Comparison of ENCODE assay signal across 21 cellular contexts in genomic region chr1:13617773-13618172, GRCh38. TPM values are rescaled to one million over a fixed set of nuclear protein-coding genes. Genes with fewer than 3 reads are reported as not detected.
"Had no signal": no experiment of that assay in that cellular context is flagged by ENCODE, and none has a peak within 500 bp of the region (broad histone marks: within the 10 kb centered on the region; RNA-seq: fewer than 3 reads in every experiment).

No MANE protein-coding gene starts in this region.

- H3K27ac ChIP-seq: right atrium auricular region, SK-N-MC had no signal

- H3K4me3 ChIP-seq: dorsolateral prefrontal cortex, right atrium auricular region, SK-N-MC, upper lobe of left lung had no signal

- H3K36me3 ChIP-seq: right atrium auricular region, upper lobe of left lung had no signal

- H3K4me1 ChIP-seq: upper lobe of left lung had no signal

- ATAC-seq: activated CD4-positive, CD25-positive, alpha-beta regulatory T cell treated with anti-CD3 and anti-CD28 coated beads, Interleukin-2, amount 50 U/mL, for 24 hours; activated T-helper 17 cell treated with anti-CD3 and anti-CD28 coated beads, Interleukin-2, amount 50 U/mL, for 72 hours; left cardiac atrium; naive thymus-derived CD8-positive, alpha-beta T cell; T-cell had no signal

- DNase-seq: activated CD4-positive, alpha-beta T cell treated with anti-CD3 and anti-CD28 coated beads, Interleukin-2, amount 50 U/mL, for 1 hour; activated naive CD4-positive, alpha-beta T cell treated with anti-CD3 and anti-CD28 coated beads, Interleukin-2, amount 10 ng/mL, durations not matched to agents 7 days and 5 days; dorsolateral prefrontal cortex; endodermal cell; head of caudate nucleus; immature natural killer cell; left cardiac atrium; naive thymus-derived CD8-positive, alpha-beta T cell; small intestine; stimulated activated CD4-positive, alpha-beta T cell treated with anti-CD3 and anti-CD28 coated beads, Interleukin-4, amount 100 ng/mL, for 4 hours; stimulated activated CD8-positive, alpha-beta memory T cell treated with anti-CD3 and anti-CD28 coated beads, Interleukin-4, amount 100 ng/mL, for 48 hours; stimulated activated naive CD4-positive, alpha-beta T cell treated with Interleukin-2 at 50 U/mL for 16 hours; T-cell; T1000; upper lobe of left lung had no signal

- H3K9me3 ChIP-seq: right atrium auricular region, upper lobe of left lung had no signal

- H3K27me3 ChIP-seq: dorsolateral prefrontal cortex, right atrium auricular region, upper lobe of left lung had no signal

RNA-seq across cellular contexts. Expression of gene PDPN, which starts 34.1 kb away (rescaled TPM):
- total RNA-seq: activated CD8-positive, alpha-beta memory T cell treated with anti-CD3 and anti-CD28 coated beads for 36 hours; activated T-helper 17 cell treated with anti-CD3 and anti-CD28 coated beads, Interleukin-2, amount 50 U/mL, for 72 hours; mononuclear cell; naive thymus-derived CD8-positive, alpha-beta T cell had no signal
- polyA plus RNA-seq: immature natural killer cell; naive thymus-derived CD8-positive, alpha-beta T cell had no signal
